In genomic region chr21:38839683-38840286, GRCh38 we compare ENCODE assay signal across 10 cellular contexts. TPM values are rescaled to one million over a fixed set of nuclear protein-coding genes. Genes with fewer than 3 reads are reported as not detected.
A peak's percentile ranks its signal among the peaks of the same experiment; 100 is the strongest.
DNase-seq lines count a peak whose midpoint lies in the region; ATAC-seq and TF ChIP-seq lines count a peak whose summit lies in the region.
"Had no signal": no experiment of that assay in that cellular context is flagged by ENCODE, and none has a peak within 500 bp of the region (broad histone marks: within the 10 kb centered on the region; RNA-seq: fewer than 3 reads in every experiment).

No MANE protein-coding gene starts in this region.

- H3K4me1 ChIP-seq in foreskin keratinocyte (peaks cover 22% of the 10 kb centered on the region), urinary bladder (ENCODE audit: insufficient read depth) (no peaks in the 10 kb centered on the region), adrenal gland (replicated peaks in 1 of 2) (peaks cover 0 to 4% of the 10 kb centered on the region in 2 donors)

- no peak overlapping the region for H3K4me3 Mint-ChIP-seq in T-helper 2 cell treated with Interferon-gamma antibody and Interleukin-4, amounts not matched to agents 5 μg/mL and 100 μg/mL, for 36 hours
- H3K4me3 Mint-ChIP-seq: WTC11 had no signal

- no peaks in the 10 kb centered on the region for H3K9me3 Mint-ChIP-seq in T-helper 2 cell treated with Interferon-gamma antibody and Interleukin-4, amounts not matched to agents 5 μg/mL and 100 μg/mL, for 36 hours

- H3K36me3 Mint-ChIP-seq in T-helper 2 cell treated with Interferon-gamma antibody and Interleukin-4, amounts not matched to agents 5 μg/mL and 100 μg/mL, for 36 hours (ENCODE audit: low read depth): no peaks in the 10 kb centered on the region

- H3K4me3 ChIP-seq in urinary bladder (ENCODE audit: low read depth, low read length): no peak overlapping the region
- H3K4me3 ChIP-seq in adrenal gland: no peak overlapping the region

- ATAC-seq in foreskin keratinocyte: peak; percentile 86
- no peak for ATAC-seq in HG03196 (IDR thresholded peaks at IDR 0.05; ENCODE audit: unreplicated experiment)
- ATAC-seq: WTC11 had no signal

- no peaks in the 10 kb centered on the region for H3K27me3 ChIP-seq in foreskin keratinocyte
- no peaks in the 10 kb centered on the region for H3K27me3 ChIP-seq in adrenal gland

- no peak for TF ChIP-seq POLR2A in adrenal gland (IDR thresholded peaks at IDR 0.05)

- H3K27ac Mint-ChIP-seq in T-helper 2 cell treated with Interferon-gamma antibody and Interleukin-4, amounts not matched to agents 5 μg/mL and 100 μg/mL, for 36 hours: no peak overlapping the region
- H3K27ac Mint-ChIP-seq: WTC11 had no signal

- H3K9me3 ChIP-seq in adrenal gland (replicated peaks in 1 of 3): no peaks in the 10 kb centered on the region

- intact Hi-C loops in adrenal gland (cut with DNase I): no loop called here

- 74% methylated on average over 5 of the region's 5 CpGs for WGBS in urinary bladder
- 69 to 84% (median 77%) methylated on average over 5 of the region's 5 CpGs for WGBS in adrenal gland, 4 donors

- H3K27ac ChIP-seq in foreskin keratinocyte (peak overlapping the region; percentile 87), urinary bladder (ENCODE audit: low read depth) (peak overlapping the region; percentile 44), adrenal gland (no peak overlapping the region)

- peaks cover 16% of the 10 kb centered on the region for H3K4me1 Mint-ChIP-seq in T-helper 2 cell treated with Interferon-gamma antibody and Interleukin-4, amounts not matched to agents 5 μg/mL and 100 μg/mL, for 36 hours (ENCODE audit: low read depth)
- H3K4me1 Mint-ChIP-seq: WTC11 had no signal

- DNase-seq in stimulated activated CD4-positive, alpha-beta T cell treated with anti-CD3 and anti-CD28 coated beads, Interleukin-1b, Interleukin-23, amount 100 ng/mL, for 48 hours: peak; percentile 54
- no peak for DNase-seq in stimulated activated CD4-positive, alpha-beta T cell treated with anti-CD3 and anti-CD28 coated beads, Interleukin-4, amount 100 ng/mL, for 24 hours
- peak; percentile 66 for DNase-seq in T-helper 2 cell treated with Interferon-gamma antibody and Interleukin-4, amounts not matched to agents 5 μg/mL and 100 μg/mL, for 36 hours (ENCODE audit: low spot score)
- DNase-seq in foreskin keratinocyte (peak; percentile 92 to 96), anterior cingulate cortex (lab: John Stamatoyannopoulos, UW) (no peak), adrenal gland (no peak)
- DNase-seq: cortex of kidney had no signal

- H3K27me3 Mint-ChIP-seq in T-helper 2 cell treated with Interferon-gamma antibody and Interleukin-4, amounts not matched to agents 5 μg/mL and 100 μg/mL, for 36 hours (ENCODE audit: low read depth): no peaks in the 10 kb centered on the region

- H3K36me3 ChIP-seq in urinary bladder (ENCODE audit: insufficient read depth) (no peaks in the 10 kb centered on the region), adrenal gland (replicated peaks in 1 of 2) (no peaks in the 10 kb centered on the region)

- TF ChIP-seq CTCF in foreskin keratinocyte (conservative IDR thresholded peaks at IDR 0.05) (no peak), adrenal gland (IDR thresholded peaks at IDR 0.05) (no peak)

RNA-seq across cellular contexts. Expression of gene ETS2, which starts 34.1 kb away (rescaled TPM):
- 46.4 and 61.5 TPM in 2 replicates for total RNA-seq in foreskin keratinocyte
- polyA plus RNA-seq in foreskin keratinocyte: 21.4 and 32.5 TPM in 2 replicates
- total RNA-seq in urinary bladder: 91.7 TPM
- 113 TPM for polyA plus RNA-seq in urinary bladder
- total RNA-seq in adrenal gland: 10 to 100 TPM; 38.5 to 66.8 (median 49.2) TPM
- polyA plus RNA-seq in adrenal gland: 10 to 100 TPM; 26.2 to 38.8 (median 34.8) TPM

Comparison
In these comparisons a context has a peak if more than half of its experiments do, and no peak if none do; other contexts are left out.
1. DNase-seq: peak in stimulated activated CD4-positive, alpha-beta T cell treated with anti-CD3 and anti-CD28 coated beads, Interleukin-1b, Interleukin-23, amount 100 ng/mL, for 48 hours (single experiment), T-helper 2 cell treated with Interferon-gamma antibody and Interleukin-4, amounts not matched to agents 5 μg/mL and 100 μg/mL, for 36 hours (single experiment) and foreskin keratinocyte (2 of 2); none in stimulated activated CD4-positive, alpha-beta T cell treated with anti-CD3 and anti-CD28 coated beads, Interleukin-4, amount 100 ng/mL, for 24 hours (single experiment), anterior cingulate cortex (0 of 58) and adrenal gland (0 of 7).
2. H3K27ac ChIP-seq: peak in foreskin keratinocyte (single experiment) and urinary bladder (single experiment); none in adrenal gland (0 of 5).